In genomic region chr1:22611530-22611947, GRCh38 we compare ENCODE assay signal across 1 cellular context.
TF ChIP-seq lines count a peak whose summit lies in the region.

No MANE protein-coding gene starts in this region.

TF ChIP-seq in HepG2, 621 proteins besides CTCF, POLR2A, EP300 and RAD21 (continues in another document):
- TF ChIP-seq CBX5 (CRISPR knock-in tag; IDR thresholded peaks at IDR 0.05; ENCODE audit: borderline replicate concordance) = 0 out of 2 replicates have a peak, but pooled peaks have one; percentile 44
- peak; percentile 44; the same call in 1 of the 2 replicates for TF ChIP-seq SAP130 (CRISPR knock-in tag; IDR thresholded peaks at IDR 0.05; ENCODE audit: low read depth)
- TF ChIP-seq ZNF597 (CRISPR knock-in tag; IDR thresholded peaks at IDR 0.05) = no peak
- TF ChIP-seq ZBTB43 (CRISPR knock-in tag; conservative IDR thresholded peaks at IDR 0.05) = peak; percentile 69; the same call in 1 of the 2 replicates
- TF ChIP-seq FOXK1 (CRISPR knock-in tag; IDR thresholded peaks at IDR 0.05; ENCODE audit: borderline replicate concordance, low read depth) = peak; percentile 48; the same call in 1 of the 2 replicates
- TF ChIP-seq FUBP1 (CRISPR knock-in tag; IDR thresholded peaks at IDR 0.05; ENCODE audit: borderline replicate concordance) = no peak
- no peak for TF ChIP-seq ZNF546 (CRISPR knock-in tag; conservative IDR thresholded peaks at IDR 0.05)
- TF ChIP-seq REST (IDR thresholded peaks at IDR 0.05; ENCODE audit: borderline replicate concordance in 1 of 2, low read depth in 1 of 2, low read length in 2 of 2) = peak; percentile 93 to 97
- peak; percentile 49; the same call in 1 of the 2 replicates for TF ChIP-seq ZNF607 (CRISPR knock-in tag; IDR thresholded peaks at IDR 0.05; ENCODE audit: borderline replicate concordance)
- TF ChIP-seq DMTF1 (CRISPR knock-in tag; IDR thresholded peaks at IDR 0.05) = no peak
- TF ChIP-seq PAWR (CRISPR knock-in tag; IDR thresholded peaks at IDR 0.05; ENCODE audit: borderline replicate concordance) = no peak
- no peak for TF ChIP-seq TBP (CRISPR knock-in tag; IDR thresholded peaks at IDR 0.05)
- no peak for TF ChIP-seq ZNF138 (CRISPR knock-in tag; IDR thresholded peaks at IDR 0.05; ENCODE audit: low read depth)
- no peak for TF ChIP-seq ZNF160 (CRISPR knock-in tag; IDR thresholded peaks at IDR 0.05)
- no peak for TF ChIP-seq NPAS2 (CRISPR knock-in tag; IDR thresholded peaks at IDR 0.05; ENCODE audit: borderline replicate concordance)
- TF ChIP-seq RARG (CRISPR knock-in tag; IDR thresholded peaks at IDR 0.05; ENCODE audit: low read depth) = no peak
- TF ChIP-seq ZNF274 (CRISPR knock-in tag; IDR thresholded peaks at IDR 0.05) = no peak
- TF ChIP-seq TEF (CRISPR knock-in tag; IDR thresholded peaks at IDR 0.05) = no peak
- 0 out of 2 replicates have a peak, but pooled peaks have one; percentile 36 for TF ChIP-seq ARNTL (CRISPR knock-in tag; IDR thresholded peaks at IDR 0.05)
- TF ChIP-seq ZNF792 (CRISPR knock-in tag; IDR thresholded peaks at IDR 0.05) = peak; percentile 39; the same call in 1 of the 2 replicates
- TF ChIP-seq MLX (CRISPR knock-in tag; IDR thresholded peaks at IDR 0.05) = no peak
- TF ChIP-seq ZNF850 (CRISPR knock-in tag; conservative IDR thresholded peaks at IDR 0.05) = no peak
- no peak for TF ChIP-seq RXRA (CRISPR knock-in tag; IDR thresholded peaks at IDR 0.05)
- no peak for TF ChIP-seq ZNF776 (CRISPR knock-in tag; IDR thresholded peaks at IDR 0.05)
- TF ChIP-seq MIXL1 (CRISPR knock-in tag; IDR thresholded peaks at IDR 0.05) = peak; percentile 80; the same call in 1 of the 2 replicates
- no peak; the same call in 1 of the 2 replicates for TF ChIP-seq E2F5 (CRISPR knock-in tag; conservative IDR thresholded peaks at IDR 0.05)
- peak; percentile 58; the same call in 1 of the 2 replicates for TF ChIP-seq ZSCAN21 (CRISPR knock-in tag; IDR thresholded peaks at IDR 0.05; ENCODE audit: borderline replicate concordance)
- TF ChIP-seq EHMT2 (IDR thresholded peaks at IDR 0.05; ENCODE audit: borderline replicate concordance, low read depth, low read length) = peak; percentile 96
- TF ChIP-seq PBX3 (CRISPR knock-in tag; IDR thresholded peaks at IDR 0.05; ENCODE audit: borderline replicate concordance) = peak; percentile 70; the same call in 1 of the 2 replicates
- 0 out of 2 replicates have a peak, but pooled peaks have one; percentile 24 for TF ChIP-seq THAP11 (CRISPR knock-in tag; IDR thresholded peaks at IDR 0.05)
- TF ChIP-seq HMG20A (CRISPR knock-in tag; IDR thresholded peaks at IDR 0.05; ENCODE audit: borderline replicate concordance) = no peak
- TF ChIP-seq ZNF501 (CRISPR knock-in tag; IDR thresholded peaks at IDR 0.05) = 0 out of 2 replicates have a peak, but pooled peaks have one; percentile 41
- TF ChIP-seq ZNF7 (CRISPR knock-in tag; IDR thresholded peaks at IDR 0.05) = 0 out of 2 replicates have a peak, but pooled peaks have one; percentile 5
- TF ChIP-seq CREM (IDR thresholded peaks at IDR 0.05) = no peak
- TF ChIP-seq CREM (CRISPR knock-in tag; IDR thresholded peaks at IDR 0.05) = no peak
- TF ChIP-seq PHF20 (CRISPR knock-in tag; IDR thresholded peaks at IDR 0.05) = no peak
- TF ChIP-seq STAT5B (CRISPR knock-in tag; IDR thresholded peaks at IDR 0.05) = 0 out of 2 replicates have a peak, but pooled peaks have one; percentile 55
- TF ChIP-seq ZFYVE20 (CRISPR knock-in tag; IDR thresholded peaks at IDR 0.05; ENCODE audit: borderline replicate concordance, low read depth) = no peak
- TF ChIP-seq ZNF335 (CRISPR knock-in tag; IDR thresholded peaks at IDR 0.05) = peak; percentile 58; the same call in 1 of the 2 replicates
- TF ChIP-seq ZBTB42 (CRISPR knock-in tag; IDR thresholded peaks at IDR 0.05) = 0 out of 2 replicates have a peak, but pooled peaks have one; percentile 56
- peak; percentile 20; the same call in 1 of the 2 replicates for TF ChIP-seq ARID5B (CRISPR knock-in tag; IDR thresholded peaks at IDR 0.05)
- TF ChIP-seq ZBTB26 (CRISPR knock-in tag; IDR thresholded peaks at IDR 0.05; ENCODE audit: borderline replicate concordance) = peak; percentile 70; the same call in 1 of the 2 replicates
